In genomic region chr9:131891578-131891977, GRCh38 we compare ENCODE assay signal across 22 cellular contexts.
"Had no signal": no experiment of that assay in that cellular context is flagged by ENCODE, and none has a peak within 500 bp of the region (broad histone marks: within the 10 kb centered on the region; RNA-seq: fewer than 3 reads in every experiment).

No MANE protein-coding gene starts in this region.

- DNase-seq: activated CD4-positive, alpha-beta T cell treated with anti-CD3 and anti-CD28 coated beads for 48 hours; activated CD4-positive, alpha-beta T cell treated with anti-CD3 and anti-CD28 coated beads, Interleukin-2, amount 50 U/mL, for 4 hours; activated CD4-positive, CD25-positive, alpha-beta regulatory T cell treated with anti-CD3 and anti-CD28 coated beads, Interleukin-2, amount 50 U/mL, for 72 hours; activated CD8-positive, alpha-beta memory T cell treated with anti-CD3 and anti-CD28 coated beads, Interleukin-2, amount 50 U/mL, for 48 hours; activated CD8-positive, alpha-beta T cell treated with anti-CD3 and anti-CD28 coated beads, Interleukin-2, amount 10 ng/mL, durations not matched to agents 7 days and 5 days; activated naive CD4-positive, alpha-beta T cell treated with Interleukin-2 at 50 U/mL for 16 hours; activated T-cell treated with anti-CD3 and anti-CD28 coated beads, Interleukin-2, amount 50 U/mL, for 1 hour; amygdala; brain microvascular endothelial cell; caudate nucleus; MM.1S; NCI-H146; NCI-H2081 treated with DMSO at 0.1 percent for 48 hours; NCI-H226; NCI-H510A; NCI-H526 treated with DMSO at 0.1 percent for 48 hours; NK-92 treated with Interleukin-12 subunit alpha and Interleukin-12 subunit beta, amount 100 ng/mL, for 24 hours; OCI-M1; RPMI8226; SHP77 treated with DMSO at 0.1 percent for 48 hours had no signal

- ATAC-seq: activated CD8-positive, alpha-beta T cell treated with anti-CD3 and anti-CD28 coated beads, Interleukin-2, amount 10 ng/mL, durations not matched to agents 7 days and 5 days; Panc1; WTC11 had no signal

- H3K36me3 ChIP-seq: brain microvascular endothelial cell had no signal

- H3K27ac ChIP-seq: brain microvascular endothelial cell had no signal

- H3K27me3 ChIP-seq: brain microvascular endothelial cell had no signal
